ENCODE assay signal across 9 cellular contexts in the genomic region with DNA sequence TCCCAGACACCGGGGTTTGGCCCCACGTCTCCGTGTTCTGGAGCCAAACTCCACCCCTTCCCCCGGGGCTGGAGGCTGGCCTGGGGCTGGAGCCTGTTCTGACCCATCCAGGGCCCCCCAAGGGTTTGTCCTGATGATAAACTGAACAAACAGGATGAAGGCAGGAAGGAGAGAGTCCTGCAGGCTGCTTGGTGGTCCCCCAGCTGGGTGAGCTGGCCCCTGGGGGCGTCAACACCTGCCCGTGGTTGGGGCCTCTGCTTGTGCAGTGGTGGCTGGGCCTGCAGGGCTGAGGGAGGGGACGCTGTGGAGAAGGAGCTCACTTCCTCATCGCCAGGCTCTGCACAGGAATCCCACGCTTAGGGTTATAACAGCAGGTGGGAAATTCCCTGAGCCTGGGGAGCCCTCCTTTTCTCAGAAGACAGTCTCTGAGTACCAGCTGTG. TPM values are rescaled to one million over a fixed set of nuclear protein-coding genes. Genes with fewer than 3 reads are reported as not detected.
DNase-seq lines count a peak whose midpoint lies in the region; ATAC-seq and TF ChIP-seq lines count a peak whose summit lies in the region.
"Had no signal": no experiment of that assay in that cellular context is flagged by ENCODE, and none has a peak within 500 bp of the region (broad histone marks: within the 10 kb centered on the region; RNA-seq: fewer than 3 reads in every experiment).

No MANE protein-coding gene starts in this region.

- no peak overlapping the region for H3K4ac ChIP-seq in IMR-90 (ENCODE audit: low read depth, low read length)

- no peak overlapping the region for H2BK5ac ChIP-seq in IMR-90 (ENCODE audit: low read depth, low read length, poor library complexity, severe bottlenecking)

- H3K56ac ChIP-seq in IMR-90 (ENCODE audit: extremely low read depth, insufficient read depth, low read length), result no peak overlapping the region

- H3K4me1 ChIP-seq in right atrium auricular region, result peaks cover 0 to 44% of the 10 kb centered on the region in 2 donors
- H3K4me1 ChIP-seq in IMR-90 (ENCODE audit: control insufficient read depth, insufficient read depth, low read length), result peaks cover 17% of the 10 kb centered on the region

- dilution Hi-C loops in IMR-90 (cut with HindIII; ENCODE audit: low sequenced_read_pairs, unreplicated experiment), result no loop called here

- no peak overlapping the region for H2AK5ac ChIP-seq in IMR-90 (ENCODE audit: low read depth, low read length)

- no peak overlapping the region for H3K23ac ChIP-seq in IMR-90 (ENCODE audit: low read depth, low read length)

- no TSS peak for BruUV-seq in IMR-90 (replicated peaks; lab: Mats Ljungman, UMichigan)

- H3K4me2 ChIP-seq in IMR-90 (ENCODE audit: low read depth, low read length), result no peak overlapping the region

- H3K9me1 ChIP-seq in IMR-90 (ENCODE audit: insufficient read depth, low read length), result peaks cover 10% of the 10 kb centered on the region; the same call in 1 of the 2 replicates

- intact Hi-C loops in Right ventricle myocardium inferior (cut with DNase I) (no loop called here), IMR-90 (cut with micrococcal nuclease) (no loop called here)

- ATAC-seq in Right ventricle myocardium inferior (peak; percentile 23), IMR-90 (ENCODE audit: low read depth) (no peak), GM18519 (IDR thresholded peaks at IDR 0.05; ENCODE audit: low FRiP score, unreplicated experiment) (no peak)
- no peak for ATAC-seq in natural killer cell treated with Interleukin-12 subunit alpha and Interleukin-12 subunit beta and Interleukin-15 and Interleukin-18, amount 100 ng/mL, for 72 hours

- no peak overlapping the region for H3K14ac ChIP-seq in IMR-90 (replicated peaks; ENCODE audit: low read depth, low read length)

- no CpG with 5 or more reads among the region's 9 CpGs for WGBS in IMR-90 (ENCODE audit: extremely low coverage in 2 of 2, insufficient read length in 1 of 2), 2 experiments

- no peak overlapping the region for H3K18ac ChIP-seq in IMR-90 (ENCODE audit: low read depth, low read length)

- no peak overlapping the region for H2AFZ ChIP-seq in IMR-90 (replicated peaks; ENCODE audit: low read length, poor library complexity)

- peaks cover 42% of the 10 kb centered on the region for H3K4me1 Mint-ChIP-seq in activated naive CD4-positive, alpha-beta T cell treated with anti-CD3 and anti-CD28 coated beads, Interleukin-2, amount 10 ng/mL, durations not matched to agents 7 days and 5 days
- H3K4me1 Mint-ChIP-seq in natural killer cell treated with Interleukin-12 subunit alpha and Interleukin-12 subunit beta and Interleukin-15 and Interleukin-18, amount 100 ng/mL, for 72 hours (ENCODE audit: low read depth in 2 of 2), result peaks cover 16 to 27% of the 10 kb centered on the region in 2 donors

- CTCF ChIA-PET in IMR-90 (lab: Yijun Ruan, JAX), result no interaction called here
- CTCF ChIA-PET in activated naive CD4-positive, alpha-beta T cell treated with anti-CD3 and anti-CD28 coated beads, Interleukin-2, amount 10 ng/mL, durations not matched to agents 7 days and 5 days (lab: Charles Lee), result interaction anchor here (1.3 kb wide), 2 partner anchors 25 to 41 kb away, joined by 3 to 10 read pairs; no protein-coding TSS in a partner anchor

- no peak overlapping the region for H2BK15ac ChIP-seq in IMR-90 (ENCODE audit: low read depth, low read length)

- POLR2A ChIA-PET in IMR-90 (lab: Charles Lee; ENCODE audit: unreplicated experiment), result no interaction called here

- no peak overlapping the region for H4K8ac ChIP-seq in IMR-90 (ENCODE audit: low read depth in 2 of 2, low read length in 2 of 2)

- in situ Hi-C loops in IMR-90 (cut with MboI; ENCODE audit: low sequenced_read_pairs), result loop anchor here (25.0 kb wide), 1 partner anchor 411 kb away; no protein-coding TSS in a partner anchor

- H3K79me1 ChIP-seq in IMR-90 (ENCODE audit: low read depth in 1 of 2, low read length in 2 of 2), result no peaks in the 10 kb centered on the region

- TF ChIP-seq RAD21 in IMR-90 (IDR thresholded peaks at IDR 0.05; ENCODE audit: low read length), result no peak

- H3K9me3 ChIP-seq in right atrium auricular region (no peaks in the 10 kb centered on the region), IMR-90 (ENCODE audit: control insufficient read depth, insufficient read depth, low read length) (no peaks in the 10 kb centered on the region)

- H3K9me3 Mint-ChIP-seq in activated naive CD4-positive, alpha-beta T cell treated with anti-CD3 and anti-CD28 coated beads, Interleukin-2, amount 10 ng/mL, durations not matched to agents 7 days and 5 days, result no peaks in the 10 kb centered on the region
- no peaks in the 10 kb centered on the region for H3K9me3 Mint-ChIP-seq in natural killer cell treated with Interleukin-12 subunit alpha and Interleukin-12 subunit beta and Interleukin-15 and Interleukin-18, amount 100 ng/mL, for 72 hours
- H3K9me3 Mint-ChIP-seq: neural crest cell had no signal

- DNase-seq in Right ventricle myocardium inferior (ENCODE audit: missing footprints) (no peak), right atrium auricular region (ENCODE audit: low spot score) (no peak), IMR-90 (no peak), NCI-H82 (lab: John Stamatoyannopoulos, UW) (no peak), occipital lobe (lab: John Stamatoyannopoulos, UW) (no peak)
- DNase-seq in activated naive CD4-positive, alpha-beta T cell treated with anti-CD3 and anti-CD28 coated beads, Interleukin-2, amount 10 ng/mL, durations not matched to agents 7 days and 5 days, result peak; percentile 58
- no peak for DNase-seq in natural killer cell treated with Interleukin-12 subunit alpha and Interleukin-12 subunit beta and Interleukin-15 and Interleukin-18, amount 100 ng/mL, for 72 hours (ENCODE audit: low spot score)

- no peaks in the 10 kb centered on the region for H3K36me3 Mint-ChIP-seq in activated naive CD4-positive, alpha-beta T cell treated with anti-CD3 and anti-CD28 coated beads, Interleukin-2, amount 10 ng/mL, durations not matched to agents 7 days and 5 days
- H3K36me3 Mint-ChIP-seq in natural killer cell treated with Interleukin-12 subunit alpha and Interleukin-12 subunit beta and Interleukin-15 and Interleukin-18, amount 100 ng/mL, for 72 hours, result no peaks in the 10 kb centered on the region

- peaks cover 10% of the 10 kb centered on the region for H3K27me3 Mint-ChIP-seq in activated naive CD4-positive, alpha-beta T cell treated with anti-CD3 and anti-CD28 coated beads, Interleukin-2, amount 10 ng/mL, durations not matched to agents 7 days and 5 days
- no peaks in the 10 kb centered on the region for H3K27me3 Mint-ChIP-seq in natural killer cell treated with Interleukin-12 subunit alpha and Interleukin-12 subunit beta and Interleukin-15 and Interleukin-18, amount 100 ng/mL, for 72 hours

- H3K9ac ChIP-seq in IMR-90 (ENCODE audit: low read depth, low read length), result no peak overlapping the region

- H4K20me1 ChIP-seq in IMR-90 (ENCODE audit: insufficient read depth, low read length), result no peaks in the 10 kb centered on the region

- H3K36me3 ChIP-seq in right atrium auricular region (no peaks in the 10 kb centered on the region), IMR-90 (ENCODE audit: control insufficient read depth, insufficient read depth, low read length) (no peaks in the 10 kb centered on the region)

- TF ChIP-seq POLR2A in IMR-90 (IDR thresholded peaks at IDR 0.05; ENCODE audit: low read depth, low read length), result no peak

- no peak overlapping the region for H4K91ac ChIP-seq in IMR-90 (ENCODE audit: insufficient read depth, low read depth, low read length)

- peak overlapping the region in 1 of 2 donors; percentile 48 for H3K4me3 ChIP-seq in right atrium auricular region
- no peak overlapping the region for H3K4me3 ChIP-seq in IMR-90 (ENCODE audit: insufficient read depth, low read depth, low read length)

- no peak overlapping the region for H4K5ac ChIP-seq in IMR-90 (ENCODE audit: low read depth, low read length)

- H2BK120ac ChIP-seq in IMR-90 (ENCODE audit: low read depth, low read length), result no peak overlapping the region

- TF ChIP-seq CTCF in right atrium auricular region (IDR thresholded peaks at IDR 0.05) (no peak), IMR-90 (conservative IDR thresholded peaks at IDR 0.05; ENCODE audit: low read depth, low read length) (no peak)

- peak overlapping the region; percentile 12 for H2AK9ac ChIP-seq in IMR-90 (replicated peaks; ENCODE audit: low read depth, low read length, poor library complexity)

- H3K27ac Mint-ChIP-seq in activated naive CD4-positive, alpha-beta T cell treated with anti-CD3 and anti-CD28 coated beads, Interleukin-2, amount 10 ng/mL, durations not matched to agents 7 days and 5 days, result peak overlapping the region; percentile 37
- peak overlapping the region in 1 of 2 donors; percentile 81 for H3K27ac Mint-ChIP-seq in natural killer cell treated with Interleukin-12 subunit alpha and Interleukin-12 subunit beta and Interleukin-15 and Interleukin-18, amount 100 ng/mL, for 72 hours

- peak overlapping the region in 1 of 2 donors; percentile 82 for H3K27ac ChIP-seq in right atrium auricular region
- H3K27ac ChIP-seq in IMR-90 (ENCODE audit: insufficient read depth, low read length), result no peak overlapping the region

- no peak overlapping the region for H2BK20ac ChIP-seq in IMR-90 (ENCODE audit: low read depth, low read length)

- H3K4me3 Mint-ChIP-seq in activated naive CD4-positive, alpha-beta T cell treated with anti-CD3 and anti-CD28 coated beads, Interleukin-2, amount 10 ng/mL, durations not matched to agents 7 days and 5 days, result peak overlapping the region; percentile 86
- peak overlapping the region; percentile 45 for H3K4me3 Mint-ChIP-seq in natural killer cell treated with Interleukin-12 subunit alpha and Interleukin-12 subunit beta and Interleukin-15 and Interleukin-18, amount 100 ng/mL, for 72 hours
- H3K4me3 Mint-ChIP-seq: neural crest cell had no signal

- no peaks in the 10 kb centered on the region for H3K27me3 ChIP-seq in right atrium auricular region
- H3K27me3 ChIP-seq in IMR-90 (ENCODE audit: control insufficient read depth, insufficient read depth, low read length), result peaks cover 1% of the 10 kb centered on the region; the same call in 1 of the 2 replicates

RNA-seq across cellular contexts. Expression of a gene that starts 2.3 kb away (rescaled TPM):
- total RNA-seq in Right ventricle myocardium inferior (11.2 TPM), right atrium auricular region (10 to 100 TPM in 1 of 2 donors, 1 to 10 TPM in 1; 8.9 to 13.9 TPM), IMR-90 (2012; rRNA removed) (1.4 and 1.6 TPM in 2 replicates), occipital lobe (2.5 TPM)
- polyA plus RNA-seq in IMR-90 (2012; rRNA removed), result 2.2 and 2.3 TPM in 2 replicates
- 2.4 and 2.5 TPM in 2 replicates for polyA plus RNA-seq in IMR-90 (2012; cell fraction: cytosol; rRNA removed)
- polyA plus RNA-seq in IMR-90 (2012; cell fraction: nucleus; rRNA removed; ENCODE audit: low replicate concordance), result 7.2 and 19.2 TPM in 2 replicates
- total RNA-seq in natural killer cell treated with Interleukin-12 subunit alpha and Interleukin-12 subunit beta and Interleukin-15 and Interleukin-18, amount 100 ng/mL, for 72 hours, result 10 to 100 TPM in 1 of 2 donors, 1 to 10 TPM in 1; 6.4 to 15.5 TPM

RNA-seq across cellular contexts. Expression of a gene that starts 42.7 kb away (rescaled TPM):
- total RNA-seq in Right ventricle myocardium inferior, result 24.9 TPM
- 10 to 100 TPM in 1 of 2 donors, 1 to 10 TPM in 1; 5.7 to 11.2 TPM for total RNA-seq in right atrium auricular region
- under 0.01 TPM in 2 replicates for total RNA-seq in IMR-90 (2012; rRNA removed)
- 0.07 and 0.10 TPM in 2 replicates for polyA plus RNA-seq in IMR-90 (2012; rRNA removed)
- polyA plus RNA-seq in IMR-90 (2012; cell fraction: cytosol; rRNA removed), result 0.05 and 0.08 TPM in 2 replicates
- 0.08 TPM in 2 replicates for polyA plus RNA-seq in IMR-90 (2012; cell fraction: nucleus; rRNA removed; ENCODE audit: low replicate concordance)
- under 1 TPM; 0.24 to 0.25 TPM for total RNA-seq in natural killer cell treated with Interleukin-12 subunit alpha and Interleukin-12 subunit beta and Interleukin-15 and Interleukin-18, amount 100 ng/mL, for 72 hours
- total RNA-seq in occipital lobe, result 18.4 TPM
